1 cellular context compared by ENCODE assay signal in genomic region chr12:122423258-122424165, GRCh38.
TF ChIP-seq lines count a peak whose summit lies in the region.

No MANE protein-coding gene starts in this region.

TF ChIP-seq in HepG2, 621 proteins besides CTCF, POLR2A, EP300 and RAD21 (continued from another document and continues in another):
- TF ChIP-seq, protein P1, sequence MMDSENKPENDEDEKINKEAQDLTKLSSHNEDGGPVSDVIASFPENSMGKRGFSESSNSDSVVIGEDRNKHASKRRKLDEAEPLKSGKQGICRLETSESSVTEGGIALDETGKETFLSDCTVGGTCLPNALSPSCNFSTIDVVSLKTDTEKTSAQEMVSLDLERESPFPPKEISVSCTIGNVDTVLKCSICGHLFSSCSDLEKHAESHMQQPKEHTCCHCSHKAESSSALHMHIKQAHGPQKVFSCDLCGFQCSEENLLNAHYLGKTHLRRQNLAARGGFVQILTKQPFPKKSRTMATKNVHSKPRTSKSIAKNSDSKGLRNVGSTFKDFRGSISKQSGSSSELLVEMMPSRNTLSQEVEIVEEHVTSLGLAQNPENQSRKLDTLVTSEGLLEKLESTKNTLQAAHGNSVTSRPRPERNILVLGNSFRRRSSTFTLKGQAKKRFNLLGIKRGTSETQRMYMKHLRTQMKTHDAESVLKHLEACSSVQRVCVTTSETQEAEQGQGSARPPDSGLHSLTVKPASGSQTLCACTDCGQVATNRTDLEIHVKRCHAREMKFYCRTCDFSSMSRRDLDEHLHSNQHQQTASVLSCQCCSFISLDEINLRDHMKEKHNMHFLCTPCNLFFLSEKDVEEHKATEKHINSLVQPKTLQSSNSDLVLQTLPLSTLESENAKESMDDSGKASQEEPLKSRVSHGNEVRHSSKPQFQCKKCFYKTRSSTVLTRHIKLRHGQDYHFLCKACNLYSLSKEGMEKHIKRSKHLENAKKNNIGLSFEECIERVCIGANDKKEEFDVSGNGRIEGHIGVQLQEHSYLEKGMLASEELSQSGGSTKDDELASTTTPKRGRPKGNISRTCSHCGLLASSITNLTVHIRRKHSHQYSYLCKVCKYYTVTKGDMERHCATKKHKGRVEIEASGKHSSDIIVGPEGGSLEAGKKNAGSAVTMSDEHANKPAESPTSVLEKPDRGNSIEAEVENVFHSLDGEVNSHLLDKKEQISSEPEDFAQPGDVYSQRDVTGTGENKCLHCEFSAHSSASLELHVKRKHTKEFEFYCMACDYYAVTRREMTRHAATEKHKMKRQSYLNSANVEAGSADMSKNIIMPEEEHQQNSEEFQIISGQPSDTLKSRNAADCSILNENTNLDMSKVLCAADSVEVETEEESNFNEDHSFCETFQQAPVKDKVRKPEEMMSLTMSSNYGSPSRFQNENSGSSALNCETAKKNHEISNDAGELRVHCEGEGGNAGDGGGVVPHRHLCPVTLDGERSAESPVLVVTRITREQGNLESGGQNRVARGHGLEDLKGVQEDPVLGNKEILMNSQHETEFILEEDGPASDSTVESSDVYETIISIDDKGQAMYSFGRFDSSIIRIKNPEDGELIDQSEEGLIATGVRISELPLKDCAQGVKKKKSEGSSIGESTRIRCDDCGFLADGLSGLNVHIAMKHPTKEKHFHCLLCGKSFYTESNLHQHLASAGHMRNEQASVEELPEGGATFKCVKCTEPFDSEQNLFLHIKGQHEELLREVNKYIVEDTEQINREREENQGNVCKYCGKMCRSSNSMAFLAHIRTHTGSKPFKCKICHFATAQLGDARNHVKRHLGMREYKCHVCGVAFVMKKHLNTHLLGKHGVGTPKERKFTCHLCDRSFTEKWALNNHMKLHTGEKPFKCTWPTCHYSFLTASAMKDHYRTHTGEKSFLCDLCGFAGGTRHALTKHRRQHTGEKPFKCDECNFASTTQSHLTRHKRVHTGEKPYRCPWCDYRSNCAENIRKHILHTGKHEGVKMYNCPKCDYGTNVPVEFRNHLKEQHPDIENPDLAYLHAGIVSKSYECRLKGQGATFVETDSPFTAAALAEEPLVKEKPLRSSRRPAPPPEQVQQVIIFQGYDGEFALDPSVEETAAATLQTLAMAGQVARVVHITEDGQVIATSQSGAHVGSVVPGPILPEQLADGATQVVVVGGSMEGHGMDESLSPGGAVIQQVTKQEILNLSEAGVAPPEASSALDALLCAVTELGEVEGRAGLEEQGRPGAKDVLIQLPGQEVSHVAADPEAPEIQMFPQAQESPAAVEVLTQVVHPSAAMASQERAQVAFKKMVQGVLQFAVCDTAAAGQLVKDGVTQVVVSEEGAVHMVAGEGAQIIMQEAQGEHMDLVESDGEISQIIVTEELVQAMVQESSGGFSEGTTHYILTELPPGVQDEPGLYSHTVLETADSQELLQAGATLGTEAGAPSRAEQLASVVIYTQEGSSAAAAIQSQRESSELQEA (CRISPR knock-in tag; IDR thresholded peaks at IDR 0.05; ENCODE audit: not compliant biosample characterization), result no peak
- no peak for TF ChIP-seq ZNF557 (CRISPR knock-in tag; IDR thresholded peaks at IDR 0.05)
- TF ChIP-seq MED13 (CRISPR knock-in tag; IDR thresholded peaks at IDR 0.05), result no peak
- TF ChIP-seq HCFC1 (IDR thresholded peaks at IDR 0.05; ENCODE audit: low read depth, low read length), result no peak
- TF ChIP-seq, protein P2, sequence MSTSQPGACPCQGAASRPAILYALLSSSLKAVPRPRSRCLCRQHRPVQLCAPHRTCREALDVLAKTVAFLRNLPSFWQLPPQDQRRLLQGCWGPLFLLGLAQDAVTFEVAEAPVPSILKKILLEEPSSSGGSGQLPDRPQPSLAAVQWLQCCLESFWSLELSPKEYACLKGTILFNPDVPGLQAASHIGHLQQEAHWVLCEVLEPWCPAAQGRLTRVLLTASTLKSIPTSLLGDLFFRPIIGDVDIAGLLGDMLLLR (CRISPR knock-in tag; IDR thresholded peaks at IDR 0.05), result no peak
- peak; percentile 22; the same call in 1 of the 2 replicates for TF ChIP-seq FOSL2 (CRISPR knock-in tag; IDR thresholded peaks at IDR 0.05)
- TF ChIP-seq U2AF2 (IDR thresholded peaks at IDR 0.05; ENCODE audit: low read depth, low read length), result no peak
- TF ChIP-seq, protein P3, sequence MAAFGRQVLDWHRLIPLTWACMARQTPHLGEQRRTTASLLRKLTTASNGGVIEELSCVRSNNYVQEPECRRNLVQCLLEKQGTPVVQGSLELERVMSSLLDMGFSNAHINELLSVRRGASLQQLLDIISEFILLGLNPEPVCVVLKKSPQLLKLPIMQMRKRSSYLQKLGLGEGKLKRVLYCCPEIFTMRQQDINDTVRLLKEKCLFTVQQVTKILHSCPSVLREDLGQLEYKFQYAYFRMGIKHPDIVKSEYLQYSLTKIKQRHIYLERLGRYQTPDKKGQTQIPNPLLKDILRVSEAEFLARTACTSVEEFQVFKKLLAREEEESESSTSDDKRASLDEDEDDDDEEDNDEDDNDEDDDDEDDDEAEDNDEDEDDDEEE (CRISPR knock-in tag; IDR thresholded peaks at IDR 0.05), result no peak
- TF ChIP-seq NFE2L1 (CRISPR knock-in tag; IDR thresholded peaks at IDR 0.05; ENCODE audit: borderline replicate concordance), result no peak
- no peak for TF ChIP-seq ADNP (CRISPR knock-in tag; IDR thresholded peaks at IDR 0.05)
- TF ChIP-seq PITX1 (CRISPR knock-in tag; IDR thresholded peaks at IDR 0.05), result 0 out of 2 replicates have a peak, but pooled peaks have one; percentile 46
- TF ChIP-seq, protein P4, sequence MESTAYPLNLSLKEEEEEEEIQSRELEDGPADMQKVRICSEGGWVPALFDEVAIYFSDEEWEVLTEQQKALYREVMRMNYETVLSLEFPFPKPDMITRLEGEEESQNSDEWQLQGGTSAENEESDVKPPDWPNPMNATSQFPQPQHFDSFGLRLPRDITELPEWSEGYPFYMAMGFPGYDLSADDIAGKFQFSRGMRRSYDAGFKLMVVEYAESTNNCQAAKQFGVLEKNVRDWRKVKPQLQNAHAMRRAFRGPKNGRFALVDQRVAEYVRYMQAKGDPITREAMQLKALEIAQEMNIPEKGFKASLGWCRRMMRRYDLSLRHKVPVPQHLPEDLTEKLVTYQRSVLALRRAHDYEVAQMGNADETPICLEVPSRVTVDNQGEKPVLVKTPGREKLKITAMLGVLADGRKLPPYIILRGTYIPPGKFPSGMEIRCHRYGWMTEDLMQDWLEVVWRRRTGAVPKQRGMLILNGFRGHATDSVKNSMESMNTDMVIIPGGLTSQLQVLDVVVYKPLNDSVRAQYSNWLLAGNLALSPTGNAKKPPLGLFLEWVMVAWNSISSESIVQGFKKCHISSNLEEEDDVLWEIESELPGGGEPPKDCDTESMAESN (CRISPR knock-in tag; conservative IDR thresholded peaks at IDR 0.05), result no peak
- TF ChIP-seq PHF21A (CRISPR knock-in tag; IDR thresholded peaks at IDR 0.05), result no peak; the same call in 1 of the 2 replicates
- no peak for TF ChIP-seq PHF8 (CRISPR knock-in tag; IDR thresholded peaks at IDR 0.05)
- TF ChIP-seq ZNF879 (CRISPR knock-in tag; IDR thresholded peaks at IDR 0.05), result 0 out of 2 replicates have a peak, but pooled peaks have one; percentile 32
- TF ChIP-seq, protein P5, sequence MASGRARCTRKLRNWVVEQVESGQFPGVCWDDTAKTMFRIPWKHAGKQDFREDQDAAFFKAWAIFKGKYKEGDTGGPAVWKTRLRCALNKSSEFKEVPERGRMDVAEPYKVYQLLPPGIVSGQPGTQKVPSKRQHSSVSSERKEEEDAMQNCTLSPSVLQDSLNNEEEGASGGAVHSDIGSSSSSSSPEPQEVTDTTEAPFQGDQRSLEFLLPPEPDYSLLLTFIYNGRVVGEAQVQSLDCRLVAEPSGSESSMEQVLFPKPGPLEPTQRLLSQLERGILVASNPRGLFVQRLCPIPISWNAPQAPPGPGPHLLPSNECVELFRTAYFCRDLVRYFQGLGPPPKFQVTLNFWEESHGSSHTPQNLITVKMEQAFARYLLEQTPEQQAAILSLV (CRISPR knock-in tag; IDR thresholded peaks at IDR 0.05; ENCODE audit: borderline replicate concordance), result no peak
- no peak for TF ChIP-seq FOXP1 (IDR thresholded peaks at IDR 0.05)
- TF ChIP-seq FOXP1 (CRISPR knock-in tag; IDR thresholded peaks at IDR 0.05), result 0 out of 2 replicates have a peak, but pooled peaks have one; percentile 9
- no peak for TF ChIP-seq EHMT2 (IDR thresholded peaks at IDR 0.05; ENCODE audit: borderline replicate concordance, low read depth, low read length)
- no peak for TF ChIP-seq ZNF251 (CRISPR knock-in tag; IDR thresholded peaks at IDR 0.05)
- no peak for TF ChIP-seq ZNF451 (CRISPR knock-in tag; IDR thresholded peaks at IDR 0.05)
- no peak for TF ChIP-seq ZNF577 (CRISPR knock-in tag; IDR thresholded peaks at IDR 0.05; ENCODE audit: borderline replicate concordance, low read depth)
- peak; percentile 57; the same call in 1 of the 2 replicates for TF ChIP-seq SKIL (CRISPR knock-in tag; IDR thresholded peaks at IDR 0.05; ENCODE audit: borderline replicate concordance)
- no peak for TF ChIP-seq BRD4 (CRISPR knock-in tag; IDR thresholded peaks at IDR 0.05)
- no peak for TF ChIP-seq HHEX (CRISPR knock-in tag; IDR thresholded peaks at IDR 0.05)
- TF ChIP-seq KDM2A (CRISPR knock-in tag; IDR thresholded peaks at IDR 0.05; ENCODE audit: borderline replicate concordance, low read depth), result no peak
- TF ChIP-seq ZNF276 (CRISPR knock-in tag; IDR thresholded peaks at IDR 0.05; ENCODE audit: low read depth), result no peak
- no peak for TF ChIP-seq TBX2 (CRISPR knock-in tag; IDR thresholded peaks at IDR 0.05; ENCODE audit: borderline replicate concordance)
- 0 out of 2 replicates have a peak, but pooled peaks have one; percentile 21 for TF ChIP-seq ARNTL (CRISPR knock-in tag; IDR thresholded peaks at IDR 0.05)
- TF ChIP-seq ZNF572 (CRISPR knock-in tag; IDR thresholded peaks at IDR 0.05), result no peak
- TF ChIP-seq GPBP1L1 (CRISPR knock-in tag; IDR thresholded peaks at IDR 0.05), result no peak
- no peak for TF ChIP-seq TARDBP (CRISPR knock-in tag; IDR thresholded peaks at IDR 0.05)
- TF ChIP-seq, protein P6, sequence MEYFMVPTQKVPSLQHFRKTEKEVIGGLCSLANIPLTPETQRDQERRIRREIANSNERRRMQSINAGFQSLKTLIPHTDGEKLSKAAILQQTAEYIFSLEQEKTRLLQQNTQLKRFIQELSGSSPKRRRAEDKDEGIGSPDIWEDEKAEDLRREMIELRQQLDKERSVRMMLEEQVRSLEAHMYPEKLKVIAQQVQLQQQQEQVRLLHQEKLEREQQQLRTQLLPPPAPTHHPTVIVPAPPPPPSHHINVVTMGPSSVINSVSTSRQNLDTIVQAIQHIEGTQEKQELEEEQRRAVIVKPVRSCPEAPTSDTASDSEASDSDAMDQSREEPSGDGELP (IDR thresholded peaks at IDR 0.05; ENCODE audit: borderline replicate concordance, low read depth), result no peak
- TF ChIP-seq SOX5 (CRISPR knock-in tag; IDR thresholded peaks at IDR 0.05; ENCODE audit: borderline replicate concordance), result no peak; the same call in 1 of the 2 replicates
- TF ChIP-seq ZNF543 (CRISPR knock-in tag; IDR thresholded peaks at IDR 0.05), result no peak
- no peak for TF ChIP-seq ZSCAN30 (CRISPR knock-in tag; IDR thresholded peaks at IDR 0.05)
- no peak for TF ChIP-seq PRDM15 (CRISPR knock-in tag; IDR thresholded peaks at IDR 0.05)
- no peak for TF ChIP-seq DMAP1 (CRISPR knock-in tag; IDR thresholded peaks at IDR 0.05)
